Comparison of ENCODE assay signal across 22 cellular contexts in genomic region chr9:134965421-134965820, GRCh38. TPM values are rescaled to one million over a fixed set of nuclear protein-coding genes. Genes with fewer than 3 reads are reported as not detected.
"Had no signal": no experiment of that assay in that cellular context is flagged by ENCODE, and none has a peak within 500 bp of the region (broad histone marks: within the 10 kb centered on the region; RNA-seq: fewer than 3 reads in every experiment).

No MANE protein-coding gene starts in this region.

- H3K4me1 Mint-ChIP-seq: activated CD4-positive, alpha-beta T cell treated with anti-CD3 and anti-CD28 coated beads, Interleukin-2, amount 10 ng/mL, durations not matched to agents 7 days and 5 days; activated CD8-positive, alpha-beta memory T cell treated with anti-CD3 and anti-CD28 coated beads, Interleukin-2, amount 10 ng/mL, durations not matched to agents 7 days and 5 days; activated naive CD8-positive, alpha-beta T cell treated with anti-CD3 and anti-CD28 coated beads, Interleukin-2, amount 50 U/mL, for 24 hours; stimulated activated naive CD8-positive, alpha-beta T cell treated with anti-CD3 and anti-CD28 coated beads, Interleukin-15, amount 100 ng/mL, for 72 hours; T-helper 17 cell had no signal

- H3K36me3 ChIP-seq: gastroesophageal sphincter, prostate gland, tibial nerve had no signal

- H3K4me1 ChIP-seq: gastroesophageal sphincter had no signal

- FAIRE-seq: urothelium cell line had no signal

- H3K27me3 Mint-ChIP-seq: activated CD4-positive, alpha-beta T cell treated with anti-CD3 and anti-CD28 coated beads, Interleukin-2, amount 10 ng/mL, durations not matched to agents 7 days and 5 days; activated CD8-positive, alpha-beta memory T cell treated with anti-CD3 and anti-CD28 coated beads, Interleukin-2, amount 10 ng/mL, durations not matched to agents 7 days and 5 days; activated naive CD8-positive, alpha-beta T cell treated with anti-CD3 and anti-CD28 coated beads, Interleukin-2, amount 50 U/mL, for 24 hours had no signal

- H3K9me3 ChIP-seq: gastroesophageal sphincter, mucosa of descending colon, prostate gland, tibial nerve had no signal

- H3K4me3 Mint-ChIP-seq: activated CD4-positive, alpha-beta T cell treated with anti-CD3 and anti-CD28 coated beads, Interleukin-2, amount 10 ng/mL, durations not matched to agents 7 days and 5 days; activated CD8-positive, alpha-beta memory T cell treated with anti-CD3 and anti-CD28 coated beads, Interleukin-2, amount 10 ng/mL, durations not matched to agents 7 days and 5 days; activated CD8-positive, alpha-beta T cell treated with anti-CD3 and anti-CD28 coated beads for 36 hours; activated naive CD8-positive, alpha-beta T cell treated with anti-CD3 and anti-CD28 coated beads, Interleukin-2, amount 50 U/mL, for 24 hours; neural crest cell; stimulated activated naive CD8-positive, alpha-beta T cell treated with anti-CD3 and anti-CD28 coated beads, Interleukin-15, amount 100 ng/mL, for 72 hours; T-helper 17 cell had no signal

- ATAC-seq: activated CD8-positive, alpha-beta memory T cell treated with anti-CD3 and anti-CD28 coated beads, Interleukin-2, amount 10 ng/mL, durations not matched to agents 7 days and 5 days; activated CD8-positive, alpha-beta T cell treated with anti-CD3 and anti-CD28 coated beads for 36 hours; activated naive CD8-positive, alpha-beta T cell treated with anti-CD3 and anti-CD28 coated beads, Interleukin-2, amount 50 U/mL, for 24 hours; gastroesophageal sphincter; mucosa of descending colon; stimulated activated naive CD8-positive, alpha-beta T cell treated with anti-CD3 and anti-CD28 coated beads, Interleukin-15, amount 100 ng/mL, for 72 hours; T-helper 17 cell had no signal

- H3K27ac Mint-ChIP-seq: activated CD4-positive, alpha-beta T cell treated with anti-CD3 and anti-CD28 coated beads, Interleukin-2, amount 10 ng/mL, durations not matched to agents 7 days and 5 days; activated CD8-positive, alpha-beta memory T cell treated with anti-CD3 and anti-CD28 coated beads, Interleukin-2, amount 10 ng/mL, durations not matched to agents 7 days and 5 days; activated CD8-positive, alpha-beta T cell treated with anti-CD3 and anti-CD28 coated beads for 36 hours; activated naive CD8-positive, alpha-beta T cell treated with anti-CD3 and anti-CD28 coated beads, Interleukin-2, amount 50 U/mL, for 24 hours; activated T-helper 2 cell treated with anti-CD3 and anti-CD28 coated beads, Interferon-gamma antibody, Interleukin-2, Interleukin-4, amounts not matched to agents 10 μg/mL and 5 μg/mL and 100 μg/mL, durations not matched to agents 14 hours and 24 hours and 36 hours; stimulated activated naive CD8-positive, alpha-beta T cell treated with anti-CD3 and anti-CD28 coated beads, Interleukin-15, amount 100 ng/mL, for 72 hours; T-helper 17 cell had no signal

- H3K36me3 Mint-ChIP-seq: activated CD8-positive, alpha-beta memory T cell treated with anti-CD3 and anti-CD28 coated beads, Interleukin-2, amount 10 ng/mL, durations not matched to agents 7 days and 5 days had no signal

- H3K27ac ChIP-seq: epithelial cell of prostate, gastroesophageal sphincter, prostate gland, tibial nerve had no signal

- H3K9me3 Mint-ChIP-seq: activated CD4-positive, alpha-beta T cell treated with anti-CD3 and anti-CD28 coated beads, Interleukin-2, amount 10 ng/mL, durations not matched to agents 7 days and 5 days; activated CD8-positive, alpha-beta T cell treated with anti-CD3 and anti-CD28 coated beads for 36 hours; activated naive CD8-positive, alpha-beta T cell treated with anti-CD3 and anti-CD28 coated beads, Interleukin-2, amount 50 U/mL, for 24 hours; activated T-helper 2 cell treated with anti-CD3 and anti-CD28 coated beads, Interferon-gamma antibody, Interleukin-2, Interleukin-4, amounts not matched to agents 10 μg/mL and 5 μg/mL and 100 μg/mL, durations not matched to agents 14 hours and 24 hours and 36 hours; neural crest cell; stimulated activated naive CD8-positive, alpha-beta T cell treated with anti-CD3 and anti-CD28 coated beads, Interleukin-15, amount 100 ng/mL, for 72 hours had no signal

- DNase-seq: activated CD4-positive, alpha-beta T cell treated with anti-CD3 and anti-CD28 coated beads, Interleukin-2, amount 10 ng/mL, durations not matched to agents 7 days and 5 days; activated CD8-positive, alpha-beta memory T cell treated with anti-CD3 and anti-CD28 coated beads, Interleukin-2, amount 10 ng/mL, durations not matched to agents 7 days and 5 days; activated CD8-positive, alpha-beta T cell treated with anti-CD3 and anti-CD28 coated beads for 36 hours; activated naive CD4-positive, alpha-beta T cell treated with anti-CD3 and anti-CD28 coated beads, Interleukin-2, amount 50 U/mL, for 16 hours; activated naive CD8-positive, alpha-beta T cell treated with anti-CD3 and anti-CD28 coated beads, Interleukin-2, amount 50 U/mL, for 24 hours; activated T-cell treated with anti-CD3 and anti-CD28 coated beads for 4 hours; cortex of kidney; hypothalamus; mesenchymal stem cell; mucosa of descending colon; stimulated activated CD4-positive, alpha-beta T cell treated with anti-CD3 and anti-CD28 coated beads, Interleukin-12 subunit alpha, Interleukin-12 subunit beta, amount 100 ng/mL, for 4 hours; stimulated activated naive CD8-positive, alpha-beta T cell treated with anti-CD3 and anti-CD28 coated beads, Interleukin-15, amount 100 ng/mL, for 72 hours; SW 1271; T-helper 17 cell had no signal

- H3K4me3 ChIP-seq: gastroesophageal sphincter, mucosa of descending colon, prostate gland, tibial nerve had no signal

RNA-seq across cellular contexts. Expression of gene FCN1, which starts 47.7 kb away (rescaled TPM):
- total RNA-seq: activated CD4-positive, alpha-beta T cell treated with anti-CD3 and anti-CD28 coated beads, Interleukin-2, amount 10 ng/mL, durations not matched to agents 7 days and 5 days; activated CD8-positive, alpha-beta memory T cell treated with anti-CD3 and anti-CD28 coated beads, Interleukin-2, amount 10 ng/mL, durations not matched to agents 7 days and 5 days; activated CD8-positive, alpha-beta T cell treated with anti-CD3 and anti-CD28 coated beads for 36 hours; activated T-helper 2 cell treated with anti-CD3 and anti-CD28 coated beads, Interferon-gamma antibody, Interleukin-2, Interleukin-4, amounts not matched to agents 10 μg/mL and 5 μg/mL and 100 μg/mL, durations not matched to agents 14 hours and 24 hours and 36 hours; neural crest cell; osteocyte had no signal
